In the genomic region with DNA sequence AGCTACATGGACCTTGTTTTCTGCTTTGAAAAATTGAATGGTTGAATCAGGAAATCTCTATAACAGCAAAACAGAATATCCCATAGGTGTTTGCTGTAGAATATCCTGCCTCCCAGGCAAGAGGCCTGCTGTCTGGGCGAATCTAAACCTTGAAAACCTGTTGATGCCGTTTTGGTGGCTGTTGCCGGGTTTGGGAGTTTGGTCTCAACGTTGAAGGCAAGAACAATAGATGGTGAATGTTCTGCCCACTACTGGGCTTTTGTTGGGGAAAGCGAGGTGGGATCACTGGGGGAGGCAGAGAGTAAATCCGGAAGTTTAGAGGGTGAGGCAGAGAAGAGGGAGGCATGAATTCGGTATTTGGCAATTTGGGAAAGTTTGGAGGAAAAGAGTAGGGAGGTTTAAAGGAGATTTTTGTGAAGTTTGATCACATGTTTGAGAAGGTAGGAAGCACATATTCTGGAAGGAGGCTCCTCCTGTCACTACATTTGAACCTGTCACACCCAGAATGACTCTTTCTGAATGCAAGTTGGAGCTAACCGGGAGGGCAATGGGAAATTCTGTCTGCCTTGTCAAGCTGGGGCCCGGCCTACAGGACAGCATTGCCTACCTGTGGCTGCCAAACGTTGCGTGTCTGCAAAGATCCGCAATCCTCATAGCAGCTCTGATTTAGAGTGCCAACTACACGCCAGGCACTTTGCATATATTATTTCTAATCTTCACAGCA, we compare ENCODE assay signal across 21 cellular contexts. TPM values are rescaled to one million over a fixed set of nuclear protein-coding genes. Genes with fewer than 3 reads are reported as not detected.
DNase-seq lines count a peak whose midpoint lies in the region; ATAC-seq and TF ChIP-seq lines count a peak whose summit lies in the region.
"Had no signal": no experiment of that assay in that cellular context is flagged by ENCODE, and none has a peak within 500 bp of the region (broad histone marks: within the 10 kb centered on the region; RNA-seq: fewer than 3 reads in every experiment).

No MANE protein-coding gene starts in this region.

- no peak for TF ChIP-seq CTCF in HEK293 (tag by site-specific recombination; IDR thresholded peaks at IDR 0.05)
- TF ChIP-seq CTCF in WERI-Rb-1 (IDR thresholded peaks at IDR 0.05; ENCODE audit: low read depth, low read length), result no peak
- no peak for TF ChIP-seq CTCF in parathyroid adenoma (IDR thresholded peaks at IDR 0.05)
- no peak for TF ChIP-seq CTCF in upper lobe of left lung (IDR thresholded peaks at IDR 0.05)

- H3K27me3 ChIP-seq in WERI-Rb-1 (ENCODE audit: insufficient read depth, low read depth, severe bottlenecking), result no peaks in the 10 kb centered on the region
- no peaks in the 10 kb centered on the region for H3K27me3 ChIP-seq in iPS-15b (ENCODE audit: control insufficient read depth, insufficient read depth, low read length)
- no peaks in the 10 kb centered on the region for H3K27me3 ChIP-seq in parathyroid adenoma (ENCODE audit: control insufficient read depth, insufficient read depth, low read length)
- H3K27me3 ChIP-seq in upper lobe of left lung, result no peaks in the 10 kb centered on the region
- H3K27me3 ChIP-seq: spleen, upper lobe of right lung had no signal

- H3K4me3 ChIP-seq in HEK293 (ENCODE audit: low read depth, low read length) (no peak overlapping the region), WERI-Rb-1 (ENCODE audit: low read depth, low read length) (peak overlapping the region; percentile 27), iPS-15b (ENCODE audit: low read depth, low read length) (no peak overlapping the region), parathyroid adenoma (ENCODE audit: low read depth, low read length) (no peak overlapping the region), upper lobe of left lung (no peak overlapping the region)
- H3K4me3 ChIP-seq: spleen, upper lobe of right lung had no signal

- H2AFZ ChIP-seq in parathyroid adenoma, result no peak overlapping the region

- H3K27ac ChIP-seq in HEK293 (ENCODE audit: extremely low read depth, low read depth, low read length) (no peak overlapping the region), WERI-Rb-1 (peak overlapping the region; percentile 53), parathyroid adenoma (peak overlapping the region; percentile 5), upper lobe of left lung (no peak overlapping the region)
- H3K27ac ChIP-seq: KMS-11, spleen, upper lobe of right lung had no signal

- WGBS in upper lobe of left lung, 2 donors, result 87 to 91% methylated on average over 11 to 13 of the region's 13 CpGs

- H3K9ac ChIP-seq in iPS-15b (ENCODE audit: low read depth, low read length) (peak overlapping the region; percentile 26), parathyroid adenoma (no peak overlapping the region)
- H3K9ac ChIP-seq: KMS-11, SK-N-SH had no signal

- CTCF ChIA-PET in HEK293 (lab: Yijun Ruan, JAX), result interaction anchor here (0.6 kb wide), 1 partner anchor 119 kb away, joined by 5 read pairs; no protein-coding TSS in a partner anchor

- DNase-seq in WERI-Rb-1, result no peak
- DNase-seq in NOMO-1 treated with dmso at 0.1 percent for 144 hours (lab: John Stamatoyannopoulos, UW; ENCODE audit: unreplicated experiment), result no peak
- DNase-seq in kidney glomerular epithelial cell (lab: John Stamatoyannopoulos, UW), result no peak
- no peak for DNase-seq in upper lobe of left lung
- DNase-seq: activated CD4-positive, CD25-positive, alpha-beta regulatory T cell treated with anti-CD3 and anti-CD28 coated beads, Interleukin-2, amount 50 U/mL, for 72 hours; activated naive CD4-positive, alpha-beta T cell treated with anti-CD3 and anti-CD28 coated beads for 36 hours; activated T-cell treated with anti-CD3 and anti-CD28 coated beads, Interleukin-2, amount 50 U/mL, for 48 hours; aorta; CD4-positive, alpha-beta memory T cell; DMS79; NCI-H2029 treated with DMSO at 0.1 percent for 48 hours; NCI-H446; SK-N-SH; spleen; stimulated activated CD4-positive, alpha-beta T cell treated with anti-CD3 and anti-CD28 coated beads, Interleukin-4, amount 100 ng/mL, for 24 hours; upper lobe of right lung had no signal

- H3K9me3 ChIP-seq in HEK293 (ENCODE audit: control insufficient read depth, insufficient read depth, low read depth, low read length) (no peaks in the 10 kb centered on the region), WERI-Rb-1 (ENCODE audit: severe bottlenecking) (no peaks in the 10 kb centered on the region), iPS-15b (ENCODE audit: control insufficient read depth, insufficient read depth, low read length) (no peaks in the 10 kb centered on the region), parathyroid adenoma (ENCODE audit: control insufficient read depth, low read length) (no peaks in the 10 kb centered on the region), upper lobe of left lung (no peaks in the 10 kb centered on the region)
- H3K9me3 ChIP-seq: SK-N-SH, spleen, upper lobe of right lung had no signal

- H3K36me3 ChIP-seq in HEK293 (ENCODE audit: control insufficient read depth in 2 of 2, insufficient read depth in 1 of 2, low read length in 2 of 2) (no peaks in the 10 kb centered on the region), WERI-Rb-1 (no peaks in the 10 kb centered on the region), iPS-15b (ENCODE audit: control insufficient read depth, insufficient read depth, low read length) (no peaks in the 10 kb centered on the region), parathyroid adenoma (ENCODE audit: control insufficient read depth, insufficient read depth, low read length) (no peaks in the 10 kb centered on the region), upper lobe of left lung (no peaks in the 10 kb centered on the region)
- H3K36me3 ChIP-seq: spleen, upper lobe of right lung had no signal

- POLR2A ChIA-PET in HEK293 (lab: Yijun Ruan, JAX), result no interaction called here

- no peak for TF ChIP-seq POLR2A in upper lobe of left lung (IDR thresholded peaks at IDR 0.05)

- ATAC-seq in upper lobe of left lung (ENCODE audit: low FRiP score in 2 of 2), result no peak
- ATAC-seq: upper lobe of right lung had no signal

- peaks cover under 1% of the 10 kb centered on the region; the same call in 1 of the 2 replicates for H3K4me1 ChIP-seq in HEK293 (ENCODE audit: control insufficient read depth, insufficient read depth, low read length)
- peaks cover 9% of the 10 kb centered on the region for H3K4me1 ChIP-seq in iPS-15b (ENCODE audit: control insufficient read depth, insufficient read depth, low read length)
- H3K4me1 ChIP-seq in parathyroid adenoma, result peaks cover 23% of the 10 kb centered on the region
- no peaks in the 10 kb centered on the region for H3K4me1 ChIP-seq in upper lobe of left lung
- H3K4me1 ChIP-seq: spleen had no signal

- no peak for TF ChIP-seq EP300 in upper lobe of left lung (IDR thresholded peaks at IDR 0.05)

- H3K4me2 ChIP-seq in parathyroid adenoma (ENCODE audit: low read length), result no peak overlapping the region
- H3K4me2 ChIP-seq: KMS-11, SK-N-SH had no signal

- no peaks in the 10 kb centered on the region for H3K79me2 ChIP-seq in parathyroid adenoma

TF ChIP-seq in HEK293, 187 proteins besides CTCF, POLR2A, EP300 and RAD21:
- TF ChIP-seq ZBTB48 (tag by site-specific recombination; IDR thresholded peaks at IDR 0.05) (no peak), SCRT2 (tag by site-specific recombination; IDR thresholded peaks at IDR 0.05) (peak; percentile 58), ZSCAN18 (tag by site-specific recombination; IDR thresholded peaks at IDR 0.05) (no peak), ZNF362 (tag by site-specific recombination; IDR thresholded peaks at IDR 0.05) (no peak)
- TF ChIP-seq, protein P1, sequence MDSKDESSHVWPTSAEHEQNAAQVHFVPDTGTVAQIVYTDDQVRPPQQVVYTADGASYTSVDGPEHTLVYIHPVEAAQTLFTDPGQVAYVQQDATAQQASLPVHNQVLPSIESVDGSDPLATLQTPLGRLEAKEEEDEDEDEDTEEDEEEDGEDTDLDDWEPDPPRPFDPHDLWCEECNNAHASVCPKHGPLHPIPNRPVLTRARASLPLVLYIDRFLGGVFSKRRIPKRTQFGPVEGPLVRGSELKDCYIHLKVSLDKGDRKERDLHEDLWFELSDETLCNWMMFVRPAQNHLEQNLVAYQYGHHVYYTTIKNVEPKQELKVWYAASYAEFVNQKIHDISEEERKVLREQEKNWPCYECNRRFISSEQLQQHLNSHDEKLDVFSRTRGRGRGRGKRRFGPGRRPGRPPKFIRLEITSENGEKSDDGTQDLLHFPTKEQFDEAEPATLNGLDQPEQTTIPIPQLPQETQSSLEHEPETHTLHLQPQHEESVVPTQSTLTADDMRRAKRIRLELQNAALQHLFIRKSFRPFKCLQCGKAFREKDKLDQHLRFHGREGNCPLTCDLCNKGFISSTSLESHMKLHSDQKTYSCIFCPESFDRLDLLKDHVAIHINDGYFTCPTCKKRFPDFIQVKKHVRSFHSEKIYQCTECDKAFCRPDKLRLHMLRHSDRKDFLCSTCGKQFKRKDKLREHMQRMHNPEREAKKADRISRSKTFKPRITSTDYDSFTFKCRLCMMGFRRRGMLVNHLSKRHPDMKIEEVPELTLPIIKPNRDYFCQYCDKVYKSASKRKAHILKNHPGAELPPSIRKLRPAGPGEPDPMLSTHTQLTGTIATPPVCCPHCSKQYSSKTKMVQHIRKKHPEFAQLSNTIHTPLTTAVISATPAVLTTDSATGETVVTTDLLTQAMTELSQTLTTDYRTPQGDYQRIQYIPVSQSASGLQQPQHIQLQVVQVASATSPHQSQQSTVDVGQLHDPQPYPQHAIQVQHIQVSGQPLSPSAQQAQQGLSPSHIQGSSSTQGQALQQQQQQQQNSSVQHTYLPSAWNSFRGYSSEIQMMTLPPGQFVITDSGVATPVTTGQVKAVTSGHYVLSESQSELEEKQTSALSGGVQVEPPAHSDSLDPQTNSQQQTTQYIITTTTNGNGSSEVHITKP (tag by site-specific recombination; IDR thresholded peaks at IDR 0.05), result 0 out of 2 replicates have a peak, but pooled peaks have one; percentile 12
TF ChIP-seq in HEK293: peak in this region for 2.

RNA-seq across cellular contexts. Expression of gene GPRC5B, which starts 46.5 kb away (rescaled TPM):
- total RNA-seq in upper lobe of left lung, result 10 to 100 TPM in 1 of 6 donors, 1 to 10 TPM in 5; 3.6 to 21.5 (median 5.5) TPM
- total RNA-seq: activated CD8-positive, alpha-beta memory T cell treated with anti-CD3 and anti-CD28 coated beads for 36 hours; CD4-positive, alpha-beta memory T cell had no signal

Comparison
In these comparisons a context has a peak if more than half of its experiments do, and no peak if none do; other contexts are left out.
1. H3K27ac ChIP-seq: peak in WERI-Rb-1 (single experiment) and parathyroid adenoma (single experiment); none in HEK293 (single experiment) and upper lobe of left lung (0 of 4).